Comparison of ENCODE assay signal across 21 cellular contexts in genomic region chr3:149313542-149313941, GRCh38. TPM values are rescaled to one million over a fixed set of nuclear protein-coding genes. Genes with fewer than 3 reads are reported as not detected.
"Had no signal": no experiment of that assay in that cellular context is flagged by ENCODE, and none has a peak within 500 bp of the region (broad histone marks: within the 10 kb centered on the region; RNA-seq: fewer than 3 reads in every experiment).

No MANE protein-coding gene starts in this region.

- H3K9me3 Mint-ChIP-seq: IgD-negative memory B cell had no signal

- DNase-seq: Kasumi-1, MM.1S, NCI-H1092 treated with DMSO at 0.1 percent for 48 hours, NCI-H1436, NCI-H187, NCI-H2029, NCI-H2081 treated with DMSO at 0.1 percent for 48 hours, NCI-H2171, NCI-H226, NCI-H446, NCI-H510A, NCI-H524 treated with DMSO at 0.1 percent for 48 hours, NCI-H69, NCI-H774, SHP77, SK-N-SH had no signal

- H3K27ac ChIP-seq: HL-60, KMS-11, RWPE1 had no signal

- H3K4me2 ChIP-seq: KMS-11, SK-N-SH had no signal

- H3K9ac ChIP-seq: KMS-11, SK-N-SH had no signal

- H3K4me1 Mint-ChIP-seq: IgD-negative memory B cell had no signal

- H3K4me3 Mint-ChIP-seq: IgD-negative memory B cell had no signal

- H3K4me3 ChIP-seq: K562 had no signal

- H3K27ac Mint-ChIP-seq: IgD-negative memory B cell had no signal

RNA-seq across cellular contexts. Expression of gene TM4SF18, which starts 19.9 kb away (rescaled TPM):
- total RNA-seq: K562 had no signal
- polyA plus RNA-seq: IgD-negative memory B cell, K562 had no signal
